11 cellular contexts compared by ENCODE assay signal in genomic region chr20:22796465-22797077, GRCh38.
DNase-seq lines count a peak whose midpoint lies in the region; ATAC-seq and TF ChIP-seq lines count a peak whose summit lies in the region.
"Had no signal": no experiment of that assay in that cellular context is flagged by ENCODE, and none has a peak within 500 bp of the region (broad histone marks: within the 10 kb centered on the region; RNA-seq: fewer than 3 reads in every experiment).

No MANE protein-coding gene starts in this region.

- no peak for TF ChIP-seq RAD21 in SK-N-SH (IDR thresholded peaks at IDR 0.05; ENCODE audit: low read length)

- no peaks in the 10 kb centered on the region for H4K20me1 ChIP-seq in SK-N-SH (ENCODE audit: insufficient read depth)

- peak overlapping the region; percentile 58 for H3K4me2 ChIP-seq in SK-N-SH

- peaks cover 0 to 21% of the 10 kb centered on the region in 2 experiments; a peak in 2 of 4 replicates for H3K4me1 ChIP-seq in SK-N-SH (ENCODE audit: control insufficient read depth in 1 of 2, insufficient read depth in 2 of 2, low read depth in 1 of 2, low read length in 1 of 2)
- peaks cover 4% of the 10 kb centered on the region for H3K4me1 ChIP-seq in body of pancreas

- H3K79me2 ChIP-seq in SK-N-SH (ENCODE audit: insufficient read depth), result no peaks in the 10 kb centered on the region

- H3K4me3 ChIP-seq in SK-N-SH (ENCODE audit: low read depth in 2 of 2, low read length in 1 of 2) (no peak overlapping the region), body of pancreas (no peak overlapping the region)

- H3K27me3 ChIP-seq in SK-N-SH (ENCODE audit: insufficient read depth) (no peaks in the 10 kb centered on the region), body of pancreas (no peaks in the 10 kb centered on the region)

- H3K36me3 ChIP-seq in SK-N-SH (replicated peaks in 1 of 2; ENCODE audit: control insufficient read depth in 1 of 2, insufficient read depth in 2 of 2, low read length in 1 of 2), result no peaks in the 10 kb centered on the region
- H3K36me3 ChIP-seq in body of pancreas (replicated peaks in 1 of 2; ENCODE audit: insufficient read depth in 1 of 2, low read depth in 2 of 2), result no peaks in the 10 kb centered on the region

- TF ChIP-seq CTCF in SK-N-SH (IDR thresholded peaks at IDR 0.05) (no peak), body of pancreas (IDR thresholded peaks at IDR 0.05) (no peak)

- 16% methylated on average over 5 of the region's 5 CpGs for WGBS in SK-N-SH (ENCODE audit: low lambda C conversion rate)
- 48 to 53% methylated on average over 5 of the region's 5 CpGs for WGBS in body of pancreas, 2 donors

- intact Hi-C loops in body of pancreas (cut with DNase I), result no loop called here

- peak overlapping the region; percentile 45; the same call in 1 of the 2 replicates for H3K9ac ChIP-seq in SK-N-SH

- H3K9me3 ChIP-seq in SK-N-SH, result no peaks in the 10 kb centered on the region
- H3K9me3 ChIP-seq in body of pancreas, result no peaks in the 10 kb centered on the region

- H2AFZ ChIP-seq in SK-N-SH (ENCODE audit: low read depth), result peak overlapping the region; percentile 35; the same call in 1 of the 2 replicates

- TF ChIP-seq POLR2A in body of pancreas (IDR thresholded peaks at IDR 0.05), result no peak

- no peaks in the 10 kb centered on the region for H3K9me2 ChIP-seq in SK-N-SH

- POLR2A ChIA-PET in SK-N-SH (lab: Yijun Ruan, JAX), result no interaction called here

- peaks cover 12% of the 10 kb centered on the region for H3F3A ChIP-seq in SK-N-SH (replicated peaks; ENCODE audit: insufficient read depth)

- H3K27ac ChIP-seq in SK-N-SH (ENCODE audit: low read depth in 2 of 2, low read length in 1 of 2) (peak overlapping the region in 1 of 2 experiments; percentile 89; a peak in 2 of 4 replicates), epithelial cell of prostate (peak overlapping the region; percentile 56), body of pancreas (no peak overlapping the region)
- H3K27ac ChIP-seq: 22Rv1 had no signal

- no peak for DNase-seq in SK-N-SH
- no peak for DNase-seq in epithelial cell of prostate (ENCODE audit: low read depth, low spot score)
- peak; percentile 39 to 41 for DNase-seq in lung microvascular endothelial cell (ENCODE audit: low read depth in 2 of 2)
- no peak for DNase-seq in superior temporal gyrus (ENCODE audit: extremely low spot score)
- no peak for DNase-seq in body of pancreas
- no peak for DNase-seq in OCI-M1 (lab: John Stamatoyannopoulos, UW)
- DNase-seq: DMS79, NCI-H510A treated with DMSO at 0.1 percent for 48 hours had no signal

- no peak for TF ChIP-seq EP300 in SK-N-SH (IDR thresholded peaks at IDR 0.05; ENCODE audit: borderline replicate concordance in 1 of 2, low read depth in 1 of 2, low read length in 1 of 2)

- ATAC-seq in SK-N-SH treated with all-trans-retinoic acid at 6 μM for 48 hours (no peak), body of pancreas (no peak), GM21360 (IDR thresholded peaks at IDR 0.05; ENCODE audit: unreplicated experiment) (no peak)

- CTCF ChIA-PET in SK-N-SH (lab: Yijun Ruan, JAX), result no interaction called here

TF ChIP-seq in SK-N-SH, 30 proteins besides CTCF, POLR2A, EP300 and RAD21 (continues in another document):
- no peak for TF ChIP-seq MEF2A (IDR thresholded peaks at IDR 0.05; ENCODE audit: borderline replicate concordance, low read depth)
- TF ChIP-seq, protein P1, sequence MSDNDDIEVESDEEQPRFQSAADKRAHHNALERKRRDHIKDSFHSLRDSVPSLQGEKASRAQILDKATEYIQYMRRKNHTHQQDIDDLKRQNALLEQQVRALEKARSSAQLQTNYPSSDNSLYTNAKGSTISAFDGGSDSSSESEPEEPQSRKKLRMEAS (IDR thresholded peaks at IDR 0.05; ENCODE audit: low read depth), result no peak
- TF ChIP-seq, protein P2, sequence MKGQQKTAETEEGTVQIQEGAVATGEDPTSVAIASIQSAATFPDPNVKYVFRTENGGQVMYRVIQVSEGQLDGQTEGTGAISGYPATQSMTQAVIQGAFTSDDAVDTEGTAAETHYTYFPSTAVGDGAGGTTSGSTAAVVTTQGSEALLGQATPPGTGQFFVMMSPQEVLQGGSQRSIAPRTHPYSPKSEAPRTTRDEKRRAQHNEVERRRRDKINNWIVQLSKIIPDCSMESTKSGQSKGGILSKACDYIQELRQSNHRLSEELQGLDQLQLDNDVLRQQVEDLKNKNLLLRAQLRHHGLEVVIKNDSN (IDR thresholded peaks at IDR 0.05; ENCODE audit: borderline replicate concordance, low read depth), result no peak
- no peak for TF ChIP-seq SMC3 (IDR thresholded peaks at IDR 0.05; ENCODE audit: low read depth, low read length)
- no peak for TF ChIP-seq PBX3 (IDR thresholded peaks at IDR 0.05)
- no peak for TF ChIP-seq RCOR1 (IDR thresholded peaks at IDR 0.05; ENCODE audit: low read length)
- no peak for TF ChIP-seq RFX5 (IDR thresholded peaks at IDR 0.05; ENCODE audit: low read length)
- no peak for TF ChIP-seq FOSL2 (IDR thresholded peaks at IDR 0.05; ENCODE audit: borderline replicate concordance, low read depth)
- TF ChIP-seq JUND (IDR thresholded peaks at IDR 0.05), result no peak
- no peak for TF ChIP-seq POLR2AphosphoS5 (IDR thresholded peaks at IDR 0.05; ENCODE audit: low read depth, low read length)

TF ChIP-seq in SK-N-SH treated with all-trans-retinoic acid at 6 μM for 48 hours, 23 proteins besides CTCF, POLR2A, EP300 and RAD21:
- TF ChIP-seq, protein P3, sequence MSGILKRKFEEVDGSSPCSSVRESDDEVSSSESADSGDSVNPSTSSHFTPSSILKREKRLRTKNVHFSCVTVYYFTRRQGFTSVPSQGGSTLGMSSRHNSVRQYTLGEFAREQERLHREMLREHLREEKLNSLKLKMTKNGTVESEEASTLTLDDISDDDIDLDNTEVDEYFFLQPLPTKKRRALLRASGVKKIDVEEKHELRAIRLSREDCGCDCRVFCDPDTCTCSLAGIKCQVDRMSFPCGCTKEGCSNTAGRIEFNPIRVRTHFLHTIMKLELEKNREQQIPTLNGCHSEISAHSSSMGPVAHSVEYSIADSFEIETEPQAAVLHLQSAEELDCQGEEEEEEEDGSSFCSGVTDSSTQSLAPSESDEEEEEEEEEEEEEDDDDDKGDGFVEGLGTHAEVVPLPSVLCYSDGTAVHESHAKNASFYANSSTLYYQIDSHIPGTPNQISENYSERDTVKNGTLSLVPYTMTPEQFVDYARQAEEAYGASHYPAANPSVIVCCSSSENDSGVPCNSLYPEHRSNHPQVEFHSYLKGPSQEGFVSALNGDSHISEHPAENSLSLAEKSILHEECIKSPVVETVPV (CRISPR knock-in tag; IDR thresholded peaks at IDR 0.05), result no peak
- TF ChIP-seq ZNF565 (CRISPR knock-in tag; conservative IDR thresholded peaks at IDR 0.05; ENCODE audit: low read depth), result no peak

Comparison
In these comparisons a context has a peak if more than half of its experiments do, and no peak if none do; other contexts are left out.
1. DNase-seq: peak in lung microvascular endothelial cell (2 of 2); none in SK-N-SH (single experiment), epithelial cell of prostate (single experiment), superior temporal gyrus (single experiment), body of pancreas (0 of 4) and OCI-M1 (single experiment).